In genomic region chr9:35756275-35756742, GRCh38 we compare ENCODE assay signal across 5 cellular contexts. TPM values are rescaled to one million over a fixed set of nuclear protein-coding genes. Genes with fewer than 3 reads are reported as not detected.
DNase-seq lines count a peak whose midpoint lies in the region; ATAC-seq and TF ChIP-seq lines count a peak whose summit lies in the region.

No MANE protein-coding gene starts in this region.

- no peaks in the 10 kb centered on the region for H3K27me3 Mint-ChIP-seq in activated T-helper 17 cell treated with anti-CD3 and anti-CD28 coated beads, Interleukin-2, amount 50 U/mL, for 72 hours

- peak overlapping the region; percentile 98 for H3K4me3 Mint-ChIP-seq in activated T-helper 17 cell treated with anti-CD3 and anti-CD28 coated beads, Interleukin-2, amount 50 U/mL, for 72 hours

- TF ChIP-seq CTCF in tibial nerve (IDR thresholded peaks at IDR 0.05) = peak; percentile 47 to 72 (median 61)

- peaks cover 0 to 42% (median 26%) of the 10 kb centered on the region in 3 donors for H3K36me3 ChIP-seq in tibial nerve

- no peaks in the 10 kb centered on the region for H3K27me3 ChIP-seq in tibial nerve

- H3K4me3 ChIP-seq in tibial nerve = peak overlapping the region; percentile 37 to 64 (median 54)

- WGBS in tibial nerve, 2 donors = 43 to 47% methylated on average over 6 to 10 of the region's 10 CpGs

- peak; percentile 35 for ATAC-seq in HG03039 (IDR thresholded peaks at IDR 0.05; ENCODE audit: unreplicated experiment)
- ATAC-seq in activated T-helper 17 cell treated with anti-CD3 and anti-CD28 coated beads, Interleukin-2, amount 50 U/mL, for 72 hours (replicated peaks) = peak; percentile 15
- peak; percentile 72 for ATAC-seq in left lobe of liver

- peaks cover 0 to 52% (median 15%) of the 10 kb centered on the region in 4 donors for H3K4me1 ChIP-seq in tibial nerve

- peaks cover 61% of the 10 kb centered on the region for H3K36me3 Mint-ChIP-seq in activated T-helper 17 cell treated with anti-CD3 and anti-CD28 coated beads, Interleukin-2, amount 50 U/mL, for 72 hours (ENCODE audit: low read depth)

- TF ChIP-seq EP300 in tibial nerve (IDR thresholded peaks at IDR 0.05) = no peak

- peak overlapping the region; percentile 97 for H3K27ac Mint-ChIP-seq in activated T-helper 17 cell treated with anti-CD3 and anti-CD28 coated beads, Interleukin-2, amount 50 U/mL, for 72 hours

- no peaks in the 10 kb centered on the region for H3K9me3 ChIP-seq in tibial nerve

- H3K27ac ChIP-seq in tibial nerve = peak overlapping the region in 3 of 4 donors; percentile 82 to 88 (median 86)

- DNase-seq in left lobe of liver (ENCODE audit: low spot score) (no peak), tibial nerve (ENCODE audit: low spot score in 2 of 2) (peak in 1 of 2 donors; percentile 41), NCI-H187 (lab: John Stamatoyannopoulos, UW) (no peak)

- H3K4me1 Mint-ChIP-seq in activated T-helper 17 cell treated with anti-CD3 and anti-CD28 coated beads, Interleukin-2, amount 50 U/mL, for 72 hours = peaks cover 26% of the 10 kb centered on the region

- no peak for TF ChIP-seq POLR2A in tibial nerve (IDR thresholded peaks at IDR 0.05)

- no peaks in the 10 kb centered on the region for H3K9me3 Mint-ChIP-seq in activated T-helper 17 cell treated with anti-CD3 and anti-CD28 coated beads, Interleukin-2, amount 50 U/mL, for 72 hours

RNA-seq across cellular contexts. Expression of gene MSMP, which starts 2.2 kb away (rescaled TPM):
- not detected for total RNA-seq in activated T-helper 17 cell treated with anti-CD3 and anti-CD28 coated beads, Interleukin-2, amount 50 U/mL, for 72 hours
- 1.5 TPM for total RNA-seq in left lobe of liver
- total RNA-seq in tibial nerve = not detected

RNA-seq across cellular contexts. Expression of gene RGP1, which starts 7.2 kb away (rescaled TPM):
- total RNA-seq in activated T-helper 17 cell treated with anti-CD3 and anti-CD28 coated beads, Interleukin-2, amount 50 U/mL, for 72 hours = 10 to 100 TPM; 18.9 to 25.6 TPM
- total RNA-seq in left lobe of liver (14.5 TPM), tibial nerve (10 to 100 TPM; 18.6 to 21.3 (median 20.2) TPM)

RNA-seq across cellular contexts. Expression of gene GBA2, which starts 7.3 kb away (rescaled TPM):
- 10 to 100 TPM; 27.0 to 36.0 TPM for total RNA-seq in activated T-helper 17 cell treated with anti-CD3 and anti-CD28 coated beads, Interleukin-2, amount 50 U/mL, for 72 hours
- total RNA-seq in left lobe of liver (44.0 TPM), tibial nerve (10 to 100 TPM; 63.8 to 92.1 (median 66.1) TPM)

RNA-seq across cellular contexts. Expression of gene CREB3, which starts 23.8 kb away (rescaled TPM):
- 10 to 100 TPM; 23.9 to 40.3 TPM for total RNA-seq in activated T-helper 17 cell treated with anti-CD3 and anti-CD28 coated beads, Interleukin-2, amount 50 U/mL, for 72 hours
- total RNA-seq in left lobe of liver (13.9 TPM), tibial nerve (10 to 100 TPM; 41.6 to 70.1 (median 53.5) TPM)

RNA-seq across cellular contexts. Expression of gene TLN1, which starts 24.3 kb away (rescaled TPM):
- total RNA-seq in activated T-helper 17 cell treated with anti-CD3 and anti-CD28 coated beads, Interleukin-2, amount 50 U/mL, for 72 hours = 100 to 1,000 TPM; 293 to 458 TPM
- 107 TPM for total RNA-seq in left lobe of liver
- 100 to 1,000 TPM; 284 to 405 (median 350) TPM for total RNA-seq in tibial nerve

Comparison
In these comparisons a context has a peak if more than half of its experiments do, and no peak if none do; other contexts are left out.
1. ATAC-seq: peak in every context shown above with its lines; median percentile 72 in left lobe of liver; 35 in HG03039; 15 in activated T-helper 17 cell treated with anti-CD3 and anti-CD28 coated beads, Interleukin-2, amount 50 U/mL, for 72 hours.